2 cellular contexts compared by ENCODE assay signal in the genomic region with DNA sequence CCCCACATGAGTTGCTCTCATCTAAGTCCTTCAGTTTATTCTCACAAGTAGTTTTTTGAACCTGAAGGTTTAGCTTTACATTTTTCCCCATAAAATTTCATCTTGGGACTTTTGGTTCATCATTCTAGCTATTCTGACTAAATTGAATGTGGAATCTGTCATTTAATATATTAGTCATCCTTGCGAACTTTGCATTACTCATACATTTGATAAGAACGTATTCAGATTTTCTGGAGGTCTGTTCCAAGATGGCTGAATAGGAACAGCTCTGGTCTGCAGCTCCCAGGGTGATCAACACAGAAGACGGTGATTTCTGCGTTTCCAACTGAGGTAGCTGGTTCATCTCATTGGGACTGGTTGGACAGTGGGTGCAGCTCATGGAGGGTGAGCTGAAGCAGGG.
TF ChIP-seq lines count a peak whose summit lies in the region.

No MANE protein-coding gene starts in this region.

TF ChIP-seq in A549, 52 proteins besides CTCF, POLR2A, EP300 and RAD21 (continued from another document):
- TF ChIP-seq SMC3 (IDR thresholded peaks at IDR 0.05) (no peak), CHD2 (IDR thresholded peaks at IDR 0.05; ENCODE audit: low read length, partially characterized antibody) (no peak), ZC3H11A (IDR thresholded peaks at IDR 0.05) (no peak), RNF2 (IDR thresholded peaks at IDR 0.05; ENCODE audit: borderline replicate concordance, low read depth) (no peak), FOSL2 (IDR thresholded peaks at IDR 0.05) (no peak), FOSL2 (CRISPR knock-in tag; IDR thresholded peaks at IDR 0.05) (0 out of 2 replicates have a peak, but pooled peaks have one; percentile 32)

TF ChIP-seq in endothelial cell of umbilical vein, 7 proteins besides CTCF, POLR2A, EP300 and RAD21 (continued from another document):
- TF ChIP-seq, protein P1, sequence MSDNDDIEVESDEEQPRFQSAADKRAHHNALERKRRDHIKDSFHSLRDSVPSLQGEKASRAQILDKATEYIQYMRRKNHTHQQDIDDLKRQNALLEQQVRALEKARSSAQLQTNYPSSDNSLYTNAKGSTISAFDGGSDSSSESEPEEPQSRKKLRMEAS (IDR thresholded peaks at IDR 0.05; ENCODE audit: insufficient read depth, insufficient read length) = no peak
